Comparison of ENCODE assay signal across 7 cellular contexts in the genomic region with DNA sequence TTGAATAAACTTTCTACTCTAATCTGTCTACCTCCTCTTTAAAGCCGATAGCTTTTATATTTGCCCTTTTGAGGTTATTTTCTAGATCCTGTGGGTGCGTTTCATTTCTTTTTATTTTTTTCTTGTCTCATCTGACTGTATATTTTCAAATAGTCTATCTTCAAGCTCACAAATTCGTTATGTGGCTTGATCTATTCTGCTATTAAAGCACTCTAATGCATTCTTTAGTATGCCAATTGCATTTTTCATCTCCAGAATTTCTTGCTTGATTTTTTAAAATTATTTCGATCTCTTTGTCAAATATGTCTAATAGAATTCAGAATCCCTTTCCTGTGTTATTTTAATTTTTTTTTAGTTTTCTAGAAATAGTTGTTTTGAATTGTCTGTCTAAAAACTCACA.
"Had no signal": no experiment of that assay in that cellular context is flagged by ENCODE, and none has a peak within 500 bp of the region (broad histone marks: within the 10 kb centered on the region; RNA-seq: fewer than 3 reads in every experiment).

No MANE protein-coding gene starts in this region.

- FAIRE-seq: HTR-8/SVneo, K562 had no signal

- DNase-seq: IMR-90, KBM-7, KG1 had no signal

- ATAC-seq: K562 had no signal

- H3K9ac ChIP-seq: KMS-11 had no signal

- H3K4me2 ChIP-seq: KMS-11 had no signal

- H3K4me3 ChIP-seq: K562 had no signal

- H3K27ac ChIP-seq: HL-60, KMS-11 had no signal
